Comparison of ENCODE assay signal across 10 cellular contexts in the genomic region with DNA sequence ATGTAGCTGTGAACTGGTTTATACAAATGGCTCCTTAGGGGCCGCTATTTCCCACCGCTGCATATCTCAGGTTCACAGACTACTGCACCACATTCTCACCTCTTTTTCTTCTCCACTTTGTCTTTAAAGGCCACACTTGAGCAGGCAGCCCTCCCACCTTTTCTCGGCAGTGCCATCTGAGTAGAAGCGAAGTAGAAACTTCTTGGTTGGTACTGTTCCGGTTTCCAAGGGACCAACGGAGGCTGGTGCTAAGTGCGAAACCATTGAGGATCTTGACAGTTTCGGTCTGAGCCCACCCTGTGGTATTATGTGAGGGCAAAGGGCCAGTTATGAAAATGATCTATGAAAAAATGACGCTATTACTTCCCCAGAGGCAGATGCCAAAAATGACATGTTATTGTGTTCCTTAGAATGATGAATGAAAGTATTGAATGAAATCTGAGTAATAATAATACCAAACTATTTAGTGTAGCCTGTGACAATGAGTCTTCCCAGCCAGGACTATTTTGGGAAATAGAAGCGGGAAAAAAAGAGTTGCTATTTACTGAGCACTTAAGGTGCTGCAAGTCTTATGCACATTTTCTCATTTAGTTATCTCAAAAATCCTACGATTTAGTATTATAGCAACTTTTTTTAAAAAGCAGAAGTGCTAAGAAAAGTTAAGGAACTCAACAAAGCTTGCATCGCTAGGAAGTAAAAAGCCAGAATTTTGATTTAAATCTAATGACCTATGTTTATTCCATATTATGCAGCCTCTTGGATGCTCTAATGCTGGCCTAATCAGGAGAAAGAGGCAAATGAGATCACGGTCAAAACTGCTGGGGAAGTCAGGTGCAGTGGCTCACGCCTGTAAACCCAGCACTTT. TPM values are rescaled to one million over a fixed set of nuclear protein-coding genes. Genes with fewer than 3 reads are reported as not detected.
A peak's percentile ranks its signal among the peaks of the same experiment; 100 is the strongest.
DNase-seq lines count a peak whose midpoint lies in the region; ATAC-seq and TF ChIP-seq lines count a peak whose summit lies in the region.
"Had no signal": no experiment of that assay in that cellular context is flagged by ENCODE, and none has a peak within 500 bp of the region (broad histone marks: within the 10 kb centered on the region; RNA-seq: fewer than 3 reads in every experiment).

No MANE protein-coding gene starts in this region.

- no peaks in the 10 kb centered on the region for H3K27me3 ChIP-seq in endodermal cell (ENCODE audit: control insufficient read depth, insufficient read depth, low read length, poor library complexity, severe bottlenecking)

- H3K36me3 Mint-ChIP-seq in activated naive CD8-positive, alpha-beta T cell treated with anti-CD3 and anti-CD28 coated beads, Interleukin-2, amount 50 U/mL, for 24 hours (ENCODE audit: low read depth) = peaks cover 8% of the 10 kb centered on the region
- H3K36me3 Mint-ChIP-seq in endodermal cell (ENCODE audit: low read depth) = no peaks in the 10 kb centered on the region

- TF ChIP-seq CTCF in GM10248 (IDR thresholded peaks at IDR 0.05; ENCODE audit: control extremely low read depth, extremely low read depth, low read depth, missing control alignments) = peak; percentile 17
- no peak for TF ChIP-seq CTCF in endodermal cell (conservative IDR thresholded peaks at IDR 0.05)

- ATAC-seq in GM21360 (IDR thresholded peaks at IDR 0.05; ENCODE audit: unreplicated experiment) (peak; percentile 37), HG03558 (IDR thresholded peaks at IDR 0.05; ENCODE audit: extremely low read depth, unreplicated experiment) (peak; percentile 28)
- ATAC-seq in activated naive CD8-positive, alpha-beta T cell treated with anti-CD3 and anti-CD28 coated beads, Interleukin-2, amount 50 U/mL, for 24 hours = peak; percentile 80

- H3K4me1 Mint-ChIP-seq in activated naive CD8-positive, alpha-beta T cell treated with anti-CD3 and anti-CD28 coated beads, Interleukin-2, amount 50 U/mL, for 24 hours = peaks cover 93% of the 10 kb centered on the region
- H3K4me1 Mint-ChIP-seq in endodermal cell = peaks cover 33% of the 10 kb centered on the region

- CTCF ChIA-PET in GM10248 (lab: Yijun Ruan, JAX) = interaction anchor here (0.9 to 5.9 kb wide), 8 partner anchors 11 to 248 kb away, joined by 3 to 47 read pairs (median 6); no protein-coding TSS in a partner anchor

- POLR2A ChIA-PET in GM10248 (lab: Yijun Ruan, JAX) = no interaction called here

- H3K36me3 ChIP-seq in endodermal cell (ENCODE audit: control insufficient read depth, insufficient read depth, low read length) = no peaks in the 10 kb centered on the region

- peak; percentile 42 for DNase-seq in GM10248 (ENCODE audit: extremely low spot score)
- peak; percentile 70 for DNase-seq in activated naive CD8-positive, alpha-beta T cell treated with anti-CD3 and anti-CD28 coated beads, Interleukin-2, amount 50 U/mL, for 24 hours
- no peak for DNase-seq in SHP77 (lab: John Stamatoyannopoulos, UW)
- no peak for DNase-seq in endodermal cell
- no peak for DNase-seq in effector CD4-positive, alpha-beta T cell
- no peak for DNase-seq in midbrain (lab: John Stamatoyannopoulos, UW)
- DNase-seq: NCI-H82 had no signal

- no peaks in the 10 kb centered on the region for H3K27me3 Mint-ChIP-seq in activated naive CD8-positive, alpha-beta T cell treated with anti-CD3 and anti-CD28 coated beads, Interleukin-2, amount 50 U/mL, for 24 hours
- H3K27me3 Mint-ChIP-seq in endodermal cell (ENCODE audit: insufficient read depth) = no peaks in the 10 kb centered on the region

- no peaks in the 10 kb centered on the region for H3K4me1 ChIP-seq in endodermal cell (ENCODE audit: control insufficient read depth, insufficient read depth, low read length)

- no peak overlapping the region for H3K27ac ChIP-seq in endodermal cell (ENCODE audit: low read depth, low read length)

- H3K27ac Mint-ChIP-seq in activated naive CD8-positive, alpha-beta T cell treated with anti-CD3 and anti-CD28 coated beads, Interleukin-2, amount 50 U/mL, for 24 hours = peak overlapping the region; percentile 84
- no peak overlapping the region for H3K27ac Mint-ChIP-seq in endodermal cell

- H3K9me3 Mint-ChIP-seq in activated naive CD8-positive, alpha-beta T cell treated with anti-CD3 and anti-CD28 coated beads, Interleukin-2, amount 50 U/mL, for 24 hours = peaks cover 8% of the 10 kb centered on the region
- peaks cover 14% of the 10 kb centered on the region for H3K9me3 Mint-ChIP-seq in endodermal cell

- WGBS in endodermal cell (ENCODE audit: insufficient coverage in 1 of 2, insufficient read length in 1 of 2), 2 experiments = 76 to 87% methylated on average over 11 to 14 of the region's 14 CpGs

- no peak overlapping the region for H3K4me3 ChIP-seq in endodermal cell (ENCODE audit: low read length)

- H3K9me3 ChIP-seq in endodermal cell (ENCODE audit: control insufficient read depth, low read length) = peaks cover 6% of the 10 kb centered on the region

- no peak overlapping the region for H3K9ac ChIP-seq in endodermal cell (ENCODE audit: extremely low read depth, low read length, poor library complexity, severe bottlenecking)

- H3K4me3 Mint-ChIP-seq in activated naive CD8-positive, alpha-beta T cell treated with anti-CD3 and anti-CD28 coated beads, Interleukin-2, amount 50 U/mL, for 24 hours = peak overlapping the region; percentile 61
- H3K4me3 Mint-ChIP-seq in endodermal cell = no peak overlapping the region

RNA-seq across cellular contexts. Expression of gene CHRNA9, which starts 29.6 kb away (rescaled TPM):
- under 1 TPM in 1 of 2 donors, not detected in 1; 0.90 TPM for total RNA-seq in endodermal cell
- 0.96 TPM for polyA plus RNA-seq in endodermal cell (2013, experiment 1 of 2)
- 0.87 TPM for polyA plus RNA-seq in endodermal cell (2013, experiment 2 of 2)
- total RNA-seq: urinary bladder had no signal

Comparison
In these comparisons a context has a peak if more than half of its experiments do, and no peak if none do; other contexts are left out.
1. DNase-seq: peak in GM10248 (single experiment) and activated naive CD8-positive, alpha-beta T cell treated with anti-CD3 and anti-CD28 coated beads, Interleukin-2, amount 50 U/mL, for 24 hours (single experiment); none in SHP77 (0 of 2), endodermal cell (single experiment), effector CD4-positive, alpha-beta T cell (single experiment) and midbrain (single experiment).
2. ATAC-seq: peak in every context shown above with its lines; median percentile 80 in activated naive CD8-positive, alpha-beta T cell treated with anti-CD3 and anti-CD28 coated beads, Interleukin-2, amount 50 U/mL, for 24 hours; 37 in GM21360; 28 in HG03558.